8 cellular contexts compared by ENCODE assay signal in genomic region chr20:62025832-62026563, GRCh38. TPM values are rescaled to one million over a fixed set of nuclear protein-coding genes. Genes with fewer than 3 reads are reported as not detected.
DNase-seq lines count a peak whose midpoint lies in the region; TF ChIP-seq lines count a peak whose summit lies in the region.

No MANE protein-coding gene starts in this region.

- H3K4me3 ChIP-seq in astrocyte of the spinal cord (ENCODE audit: low read depth, low read length) (no peak overlapping the region), liver (ENCODE audit: low read depth in 1 of 3, low read length in 3 of 3) (no peak overlapping the region), uterus (no peak overlapping the region)

- TF ChIP-seq RAD21 in liver (IDR thresholded peaks at IDR 0.05), result peak; percentile 80 to 87

- TF ChIP-seq CTCF in astrocyte of the spinal cord (IDR thresholded peaks at IDR 0.05; ENCODE audit: low read depth, low read length) (peak; percentile 74), liver (IDR thresholded peaks at IDR 0.05; ENCODE audit: low read depth, low read length, missing input control) (peak; percentile 66), uterus (IDR thresholded peaks at IDR 0.05) (peak; percentile 39 to 68 (median 50)), RWPE1 (conservative IDR thresholded peaks at IDR 0.05; ENCODE audit: low read depth) (no peak)

- CTCF ChIA-PET in RWPE1 (lab: Yijun Ruan, JAX), result interaction anchor here (0.6 kb wide), 1 partner anchor 14 kb away, joined by 3 read pairs; no protein-coding TSS in a partner anchor

- POLR2A ChIA-PET in RWPE1 (lab: Yijun Ruan, JAX; ENCODE audit: low non-redundant PET), result no interaction called here

- no peak overlapping the region for H3K9ac ChIP-seq in liver (ENCODE audit: low read depth in 1 of 2, low read length in 2 of 2)

- no peak for TF ChIP-seq POLR2A in uterus (IDR thresholded peaks at IDR 0.05)

- H3K36me3 ChIP-seq in liver (ENCODE audit: control insufficient read depth in 4 of 4, insufficient read depth in 3 of 4, low read depth in 1 of 4, low read length in 3 of 4) (no peaks in the 10 kb centered on the region), uterus (no peaks in the 10 kb centered on the region)

- intact Hi-C loops in uterus (cut with DNase I; ENCODE audit: low total_unique reads), result no loop called here

- in situ Hi-C loops in astrocyte of the spinal cord (cut with HindIII; ENCODE audit: low sequenced_read_pairs), result no loop called here

- H3K27ac ChIP-seq in liver (ENCODE audit: low read depth in 1 of 2, low read length in 2 of 2) (peak overlapping the region; percentile 14 to 33), uterus (no peak overlapping the region), RWPE1 (no peak overlapping the region)

- WGBS in liver, result 32% methylated on average over 22 of the region's 22 CpGs

- no peaks in the 10 kb centered on the region for H3K9me3 ChIP-seq in liver (ENCODE audit: control insufficient read depth in 4 of 4, low read length in 3 of 4)
- no peaks in the 10 kb centered on the region for H3K9me3 ChIP-seq in uterus

- no peaks in the 10 kb centered on the region for H3K27me3 ChIP-seq in liver (ENCODE audit: control insufficient read depth in 4 of 4, insufficient read depth in 4 of 4, low read length in 3 of 4)
- H3K27me3 ChIP-seq in uterus, result no peaks in the 10 kb centered on the region

- H3K4me1 ChIP-seq in liver (ENCODE audit: control insufficient read depth in 4 of 4, insufficient read depth in 4 of 4, low read length in 3 of 4) (peaks cover 16 to 73% (median 63%) of the 10 kb centered on the region in 4 donors), uterus (peaks cover 0 to 6% of the 10 kb centered on the region in 2 donors)

- peak; percentile 9 for DNase-seq in stimulated activated CD4-positive, alpha-beta T cell treated with anti-CD3 and anti-CD28 coated beads, Interleukin-1b, Interleukin-23, amount 100 ng/mL, for 48 hours
- no peak for DNase-seq in stimulated activated CD4-positive, alpha-beta T cell treated with anti-CD3 and anti-CD28 coated beads, Interleukin-15, amount 100 ng/mL, for 24 hours
- DNase-seq in astrocyte of the spinal cord (ENCODE audit: low read depth, low spot score) (peak; percentile 50), uterus (peak; percentile 29 to 43), RWPE1 (ENCODE audit: low spot score) (no peak), NCI-H1105 treated with DMSO at 0.1 percent for 48 hours (lab: John Stamatoyannopoulos, UW) (no peak), iPS-NIHi11 (ENCODE audit: low spot score) (no peak)

TF ChIP-seq in liver, 16 proteins besides CTCF, POLR2A, EP300 and RAD21:
- TF ChIP-seq GABPA (IDR thresholded peaks at IDR 0.05 in 1 of 2, conservative IDR thresholded peaks at IDR 0.05 in 1 of 2) (no peak), SP1 (IDR thresholded peaks at IDR 0.05) (peak; percentile 35), FOXA2 (IDR thresholded peaks at IDR 0.05) (no peak), RXRA (IDR thresholded peaks at IDR 0.05) (peak in 1 of 2 donors; percentile 46), NR2F2 (IDR thresholded peaks at IDR 0.05) (peak; percentile 77)
- TF ChIP-seq, protein P1, sequence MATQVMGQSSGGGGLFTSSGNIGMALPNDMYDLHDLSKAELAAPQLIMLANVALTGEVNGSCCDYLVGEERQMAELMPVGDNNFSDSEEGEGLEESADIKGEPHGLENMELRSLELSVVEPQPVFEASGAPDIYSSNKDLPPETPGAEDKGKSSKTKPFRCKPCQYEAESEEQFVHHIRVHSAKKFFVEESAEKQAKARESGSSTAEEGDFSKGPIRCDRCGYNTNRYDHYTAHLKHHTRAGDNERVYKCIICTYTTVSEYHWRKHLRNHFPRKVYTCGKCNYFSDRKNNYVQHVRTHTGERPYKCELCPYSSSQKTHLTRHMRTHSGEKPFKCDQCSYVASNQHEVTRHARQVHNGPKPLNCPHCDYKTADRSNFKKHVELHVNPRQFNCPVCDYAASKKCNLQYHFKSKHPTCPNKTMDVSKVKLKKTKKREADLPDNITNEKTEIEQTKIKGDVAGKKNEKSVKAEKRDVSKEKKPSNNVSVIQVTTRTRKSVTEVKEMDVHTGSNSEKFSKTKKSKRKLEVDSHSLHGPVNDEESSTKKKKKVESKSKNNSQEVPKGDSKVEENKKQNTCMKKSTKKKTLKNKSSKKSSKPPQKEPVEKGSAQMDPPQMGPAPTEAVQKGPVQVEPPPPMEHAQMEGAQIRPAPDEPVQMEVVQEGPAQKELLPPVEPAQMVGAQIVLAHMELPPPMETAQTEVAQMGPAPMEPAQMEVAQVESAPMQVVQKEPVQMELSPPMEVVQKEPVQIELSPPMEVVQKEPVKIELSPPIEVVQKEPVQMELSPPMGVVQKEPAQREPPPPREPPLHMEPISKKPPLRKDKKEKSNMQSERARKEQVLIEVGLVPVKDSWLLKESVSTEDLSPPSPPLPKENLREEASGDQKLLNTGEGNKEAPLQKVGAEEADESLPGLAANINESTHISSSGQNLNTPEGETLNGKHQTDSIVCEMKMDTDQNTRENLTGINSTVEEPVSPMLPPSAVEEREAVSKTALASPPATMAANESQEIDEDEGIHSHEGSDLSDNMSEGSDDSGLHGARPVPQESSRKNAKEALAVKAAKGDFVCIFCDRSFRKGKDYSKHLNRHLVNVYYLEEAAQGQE (IDR thresholded peaks at IDR 0.05), result peak; percentile 26
TF ChIP-seq in liver: peak in this region for 4.

RNA-seq across cellular contexts. Expression of gene TAF4, which starts 39.7 kb away (rescaled TPM):
- 10 to 100 TPM in 1 of 2 donors, 1 to 10 TPM in 1; 7.3 to 11.8 TPM for total RNA-seq in liver
- 1 to 10 TPM; 2.0 to 3.8 TPM for polyA plus RNA-seq in liver
- 10 to 100 TPM in 2 of 4 donors, 1 to 10 TPM in 2; 6.2 to 37.6 (median 10.7) TPM for total RNA-seq in uterus

Comparison
In these comparisons a context has a peak if more than half of its experiments do, and no peak if none do; other contexts are left out.
1. DNase-seq: peak in stimulated activated CD4-positive, alpha-beta T cell treated with anti-CD3 and anti-CD28 coated beads, Interleukin-1b, Interleukin-23, amount 100 ng/mL, for 48 hours (single experiment), astrocyte of the spinal cord (single experiment) and uterus (2 of 2); none in stimulated activated CD4-positive, alpha-beta T cell treated with anti-CD3 and anti-CD28 coated beads, Interleukin-15, amount 100 ng/mL, for 24 hours (single experiment), RWPE1 (single experiment), NCI-H1105 treated with DMSO at 0.1 percent for 48 hours (single experiment) and iPS-NIHi11 (single experiment).
2. H3K27ac ChIP-seq: peak in liver (2 of 2); none in uterus (0 of 2) and RWPE1 (single experiment).